13 cellular contexts compared by ENCODE assay signal in genomic region chr4:86443495-86443894, GRCh38.
"Had no signal": no experiment of that assay in that cellular context is flagged by ENCODE, and none has a peak within 500 bp of the region (broad histone marks: within the 10 kb centered on the region; RNA-seq: fewer than 3 reads in every experiment).

No MANE protein-coding gene starts in this region.

- H3K9me3 ChIP-seq: colonic mucosa, right lobe of liver had no signal

- H3K36me3 ChIP-seq: colonic mucosa, right lobe of liver had no signal

- H3K9me3 Mint-ChIP-seq: activated CD4-positive, alpha-beta memory T cell treated with anti-CD3 and anti-CD28 coated beads for 36 hours had no signal

- H3K27ac ChIP-seq: colonic mucosa, epithelial cell of prostate, hepatocyte, right lobe of liver had no signal

- H3K79me2 ChIP-seq: hepatocyte had no signal

- H3K27ac Mint-ChIP-seq: activated CD4-positive, alpha-beta memory T cell treated with anti-CD3 and anti-CD28 coated beads for 36 hours; naive B cell; progenitor cell of endocrine pancreas; stimulated activated memory B cell treated with anti-CD40 and anti-IgM and Interleukin-4, amounts not matched to agents 10 μg/mL and 1 μg/mL and 100 μg/mL, for 72 hours; type B pancreatic cell had no signal

- H3K27me3 ChIP-seq: colonic mucosa, hepatocyte, right lobe of liver had no signal

- H3K4me3 Mint-ChIP-seq: activated CD4-positive, alpha-beta memory T cell treated with anti-CD3 and anti-CD28 coated beads for 36 hours; naive B cell; stimulated activated memory B cell treated with anti-CD40 and anti-IgM and Interleukin-4, amounts not matched to agents 10 μg/mL and 1 μg/mL and 100 μg/mL, for 72 hours; type B pancreatic cell had no signal

- H3K4me1 Mint-ChIP-seq: naive B cell; stimulated activated memory B cell treated with anti-CD40 and anti-IgM and Interleukin-4, amounts not matched to agents 10 μg/mL and 1 μg/mL and 100 μg/mL, for 72 hours had no signal

- DNase-seq: activated CD4-positive, alpha-beta memory T cell treated with anti-CD3 and anti-CD28 coated beads for 36 hours; activated gamma-delta T cell treated with Interleukin-2 at 50 U/mL for 16 hours; activated T-cell treated with anti-CD3 and anti-CD28 coated beads, Interleukin-2, amount 50 U/mL, for 48 hours; colonic mucosa; effector CD8-positive, alpha-beta T cell; naive B cell; right lobe of liver; T-helper 2 cell had no signal

- H3K4me3 ChIP-seq: colonic mucosa, hepatocyte, right lobe of liver had no signal

- ATAC-seq: right lobe of liver; stimulated activated memory B cell treated with anti-CD40 and anti-IgM and Interleukin-4, amounts not matched to agents 10 μg/mL and 1 μg/mL and 100 μg/mL, for 72 hours had no signal

- H3K27me3 Mint-ChIP-seq: progenitor cell of endocrine pancreas, type B pancreatic cell had no signal

- H3K36me3 Mint-ChIP-seq: activated CD4-positive, alpha-beta memory T cell treated with anti-CD3 and anti-CD28 coated beads for 36 hours; naive B cell; stimulated activated memory B cell treated with anti-CD40 and anti-IgM and Interleukin-4, amounts not matched to agents 10 μg/mL and 1 μg/mL and 100 μg/mL, for 72 hours; type B pancreatic cell had no signal

- H3K4me1 ChIP-seq: colonic mucosa, right lobe of liver had no signal

- H2AFZ ChIP-seq: hepatocyte had no signal

- H3K4me2 ChIP-seq: hepatocyte had no signal
